Comparison of ENCODE assay signal across 18 cellular contexts in genomic region chr10:110850099-110850498, GRCh38. TPM values are rescaled to one million over a fixed set of nuclear protein-coding genes. Genes with fewer than 3 reads are reported as not detected.
DNase-seq lines count a peak whose midpoint lies in the region; ATAC-seq and TF ChIP-seq lines count a peak whose summit lies in the region.
"Had no signal": no experiment of that assay in that cellular context is flagged by ENCODE, and none has a peak within 500 bp of the region (broad histone marks: within the 10 kb centered on the region; RNA-seq: fewer than 3 reads in every experiment).

No MANE protein-coding gene starts in this region.

- no peak overlapping the region for H3K27ac ChIP-seq in BLaER1
- H3K27ac ChIP-seq in CD8-positive, alpha-beta T cell (ENCODE audit: low read depth, low read length) = no peak overlapping the region

- H3K4me3 ChIP-seq in BLaER1 (no peak overlapping the region), mucosa of descending colon (no peak overlapping the region)
- H3K4me3 ChIP-seq in CD8-positive, alpha-beta T cell (ENCODE audit: low read depth, low read length) = no peak overlapping the region
- H3K4me3 ChIP-seq: K562, Peyer's patch had no signal

- no peak overlapping the region for H3K9ac ChIP-seq in BLaER1

- H3K4me3 Mint-ChIP-seq in CD8-positive, alpha-beta T cell = peak overlapping the region; percentile 12
- no peak overlapping the region for H3K4me3 Mint-ChIP-seq in activated CD8-positive, alpha-beta T cell treated with anti-CD3 and anti-CD28 coated beads for 36 hours
- H3K4me3 Mint-ChIP-seq in naive thymus-derived CD8-positive, alpha-beta T cell = peak overlapping the region in 6 of 10 donors; percentile 30 to 73 (median 62)

- peak overlapping the region; percentile 75 for H3K4me2 ChIP-seq in BLaER1

- H3K9me3 ChIP-seq in BLaER1 (no peaks in the 10 kb centered on the region), mucosa of descending colon (no peaks in the 10 kb centered on the region)
- H3K9me3 ChIP-seq in CD8-positive, alpha-beta T cell (ENCODE audit: low read length) = no peaks in the 10 kb centered on the region
- H3K9me3 ChIP-seq: BE2C, Peyer's patch had no signal

- H3K36me3 Mint-ChIP-seq in CD8-positive, alpha-beta T cell = no peaks in the 10 kb centered on the region
- H3K36me3 Mint-ChIP-seq in activated CD8-positive, alpha-beta T cell treated with anti-CD3 and anti-CD28 coated beads for 36 hours (ENCODE audit: low read depth) = no peaks in the 10 kb centered on the region
- H3K36me3 Mint-ChIP-seq in naive thymus-derived CD8-positive, alpha-beta T cell = no peaks in the 10 kb centered on the region

- no peak for TF ChIP-seq CTCF in CD8-positive, alpha-beta T cell (IDR thresholded peaks at IDR 0.05)
- no peak for TF ChIP-seq CTCF in activated CD8-positive, alpha-beta T cell treated with anti-CD3 and anti-CD28 coated beads for 36 hours (IDR thresholded peaks at IDR 0.05)
- no peak for TF ChIP-seq CTCF in GM13977 (IDR thresholded peaks at IDR 0.05; ENCODE audit: extremely low read depth, insufficient read depth, missing control alignments)
- TF ChIP-seq CTCF in mucosa of descending colon (IDR thresholded peaks at IDR 0.05) = no peak

- POLR2A ChIA-PET in CD8-positive, alpha-beta T cell (lab: Charles Lee) = interaction anchor here (1.3 to 2.7 kb wide), 4 partner anchors 10 to 30 kb away, joined by 4 to 19 read pairs (median 6); no protein-coding TSS in a partner anchor
- POLR2A ChIA-PET in activated CD8-positive, alpha-beta T cell treated with anti-CD3 and anti-CD28 coated beads for 36 hours (lab: Charles Lee) = interaction anchor here (0.9 to 2.1 kb wide), 4 partner anchors 10 to 76 kb away, joined by 3 to 7 read pairs (median 4); no protein-coding TSS in a partner anchor
- POLR2A ChIA-PET in naive thymus-derived CD8-positive, alpha-beta T cell (lab: Charles Lee) = interaction anchor here (1.2 to 5.3 kb wide), 5 partner anchors 9 to 32 kb away, joined by 3 to 44 read pairs (median 5); partner anchors contain the start of gene PDCD4

- DNase-seq in CD8-positive, alpha-beta T cell = peak in 2 of 7 experiments; percentile 17 to 58
- DNase-seq in activated CD8-positive, alpha-beta T cell treated with anti-CD3 and anti-CD28 coated beads for 36 hours = peak; percentile 52
- DNase-seq in naive thymus-derived CD8-positive, alpha-beta T cell = no peak
- DNase-seq in GM13977 (ENCODE audit: low spot score) = no peak
- DNase-seq in hippocampal formation (lab: John Stamatoyannopoulos, UW) = no peak
- no peak for DNase-seq in COLO668 (lab: John Stamatoyannopoulos, UW; ENCODE audit: unreplicated experiment)
- no peak for DNase-seq in mucosa of descending colon
- DNase-seq: ACHN, BE2C, COR-L47, DMS53, HCEC 1CT, NCI-H1048, Right ventricle myocardium superior had no signal

- ATAC-seq in CD8-positive, alpha-beta T cell = peak; percentile 66
- ATAC-seq in activated CD8-positive, alpha-beta T cell treated with anti-CD3 and anti-CD28 coated beads for 36 hours = peak; percentile 57
- peak in 1 of 2 donors; percentile 27 for ATAC-seq in naive thymus-derived CD8-positive, alpha-beta T cell
- ATAC-seq in mucosa of descending colon = no peak
- ATAC-seq: K562, SK-N-SH treated with all-trans-retinoic acid at 6 μM for 48 hours had no signal

- intact Hi-C loops in CD8-positive, alpha-beta T cell (cut with DNase I, micrococcal nuclease) = no loop called here
- intact Hi-C loops in activated CD8-positive, alpha-beta T cell treated with anti-CD3 and anti-CD28 coated beads for 36 hours (cut with micrococcal nuclease) = no loop called here
- intact Hi-C loops in mucosa of descending colon (cut with DNase I, micrococcal nuclease) = no loop called here

- no peaks in the 10 kb centered on the region for H3K27me3 ChIP-seq in BLaER1
- no peaks in the 10 kb centered on the region for H3K27me3 ChIP-seq in CD8-positive, alpha-beta T cell (ENCODE audit: insufficient read depth, low read length)
- H3K27me3 ChIP-seq: BE2C, Peyer's patch had no signal

- H3K36me3 ChIP-seq in BLaER1 = no peaks in the 10 kb centered on the region
- H3K36me3 ChIP-seq in CD8-positive, alpha-beta T cell (ENCODE audit: insufficient read depth, low read length) = no peaks in the 10 kb centered on the region
- H3K36me3 ChIP-seq in mucosa of descending colon (ENCODE audit: low read depth) = no peaks in the 10 kb centered on the region
- H3K36me3 ChIP-seq: BE2C, Peyer's patch had no signal

- peaks cover 87% of the 10 kb centered on the region for H3K4me1 Mint-ChIP-seq in CD8-positive, alpha-beta T cell (ENCODE audit: low read depth)
- H3K4me1 Mint-ChIP-seq in activated CD8-positive, alpha-beta T cell treated with anti-CD3 and anti-CD28 coated beads for 36 hours (ENCODE audit: low read depth) = peaks cover 68% of the 10 kb centered on the region
- peaks cover 35 to 91% (median 83%) of the 10 kb centered on the region in 4 donors for H3K4me1 Mint-ChIP-seq in naive thymus-derived CD8-positive, alpha-beta T cell

- H4K20me1 ChIP-seq in BLaER1 = no peaks in the 10 kb centered on the region

- CTCF ChIA-PET in CD8-positive, alpha-beta T cell (lab: Charles Lee) = interaction anchor here (1.0 to 1.6 kb wide), 4 partner anchors 10 to 23 kb away, joined by 3 to 5 read pairs (median 3); no protein-coding TSS in a partner anchor
- CTCF ChIA-PET in activated CD8-positive, alpha-beta T cell treated with anti-CD3 and anti-CD28 coated beads for 36 hours (lab: Charles Lee) = no interaction called here

- in situ Hi-C loops in GM13977 (cut with MboI; ENCODE audit: low pct_unique_long_range_greater_than_20kb, low sequenced_read_pairs, unreplicated experiment) = no loop called here

- H3K27me3 Mint-ChIP-seq in CD8-positive, alpha-beta T cell (ENCODE audit: low read depth) = no peaks in the 10 kb centered on the region
- H3K27me3 Mint-ChIP-seq in activated CD8-positive, alpha-beta T cell treated with anti-CD3 and anti-CD28 coated beads for 36 hours = no peaks in the 10 kb centered on the region
- no peaks in the 10 kb centered on the region for H3K27me3 Mint-ChIP-seq in naive thymus-derived CD8-positive, alpha-beta T cell

- H3K4me1 ChIP-seq in BLaER1 = peaks cover 65% of the 10 kb centered on the region
- peaks cover 60% of the 10 kb centered on the region for H3K4me1 ChIP-seq in CD8-positive, alpha-beta T cell (ENCODE audit: insufficient read depth, low read length)
- H3K4me1 ChIP-seq in mucosa of descending colon (ENCODE audit: low read depth) = peaks cover 42% of the 10 kb centered on the region

- no peaks in the 10 kb centered on the region for H3K9me3 Mint-ChIP-seq in CD8-positive, alpha-beta T cell
- H3K9me3 Mint-ChIP-seq in activated CD8-positive, alpha-beta T cell treated with anti-CD3 and anti-CD28 coated beads for 36 hours = peaks cover 4% of the 10 kb centered on the region
- H3K9me3 Mint-ChIP-seq in naive thymus-derived CD8-positive, alpha-beta T cell = peaks cover 0 to 1% (median 0%) of the 10 kb centered on the region in 9 donors

- peak overlapping the region; percentile 34 for H3K27ac Mint-ChIP-seq in CD8-positive, alpha-beta T cell
- peak overlapping the region; percentile 55 for H3K27ac Mint-ChIP-seq in activated CD8-positive, alpha-beta T cell treated with anti-CD3 and anti-CD28 coated beads for 36 hours
- H3K27ac Mint-ChIP-seq in naive thymus-derived CD8-positive, alpha-beta T cell = peak overlapping the region in 8 of 10 donors; percentile 28 to 87 (median 72)

RNA-seq across cellular contexts. Expression of gene PDCD4, which starts 21.6 kb away (rescaled TPM):
- total RNA-seq in CD8-positive, alpha-beta T cell = 100 to 1,000 TPM; 672 to 688 TPM
- total RNA-seq in activated CD8-positive, alpha-beta T cell treated with anti-CD3 and anti-CD28 coated beads for 36 hours = 100 to 1,000 TPM; 186 to 190 TPM
- 100 to 1,000 TPM; 361 to 367 TPM for total RNA-seq in naive thymus-derived CD8-positive, alpha-beta T cell
- polyA plus RNA-seq in naive thymus-derived CD8-positive, alpha-beta T cell = 100 to 1,000 TPM; 318 to 385 (median 341) TPM
- 100 to 1,000 TPM; 290 to 605 (median 528) TPM for total RNA-seq in mucosa of descending colon
